17 cellular contexts compared by ENCODE assay signal in the genomic region with DNA sequence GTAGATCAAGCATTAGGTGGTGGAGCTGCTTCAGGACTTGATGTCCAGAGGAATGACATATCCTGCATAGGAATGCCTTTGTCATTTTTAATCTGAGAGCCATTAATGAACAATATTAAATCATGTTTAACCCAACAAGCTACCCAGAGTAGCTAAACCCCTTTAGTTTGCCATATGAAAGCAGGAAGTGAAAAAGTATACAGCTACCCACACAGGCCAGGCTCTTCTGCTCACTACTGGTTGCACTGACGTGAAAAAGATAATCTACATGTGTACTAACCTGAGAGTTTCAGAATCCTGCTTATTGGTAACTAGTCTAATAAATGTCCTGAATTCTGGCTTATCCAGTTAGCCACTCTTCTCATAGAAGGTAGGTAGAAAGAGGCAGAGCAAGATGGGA. TPM values are rescaled to one million over a fixed set of nuclear protein-coding genes. Genes with fewer than 3 reads are reported as not detected.
A peak's percentile ranks its signal among the peaks of the same experiment; 100 is the strongest.
DNase-seq lines count a peak whose midpoint lies in the region; ATAC-seq, FAIRE-seq and TF ChIP-seq lines count a peak whose summit lies in the region.
"Had no signal": no experiment of that assay in that cellular context is flagged by ENCODE, and none has a peak within 500 bp of the region (broad histone marks: within the 10 kb centered on the region; RNA-seq: fewer than 3 reads in every experiment).

No MANE protein-coding gene starts in this region.

- ATAC-seq in GM18511 (IDR thresholded peaks at IDR 0.05; ENCODE audit: unreplicated experiment): peak; percentile 91
- peak; percentile 91 for ATAC-seq in GM19468 (IDR thresholded peaks at IDR 0.05; ENCODE audit: extremely low read depth, unreplicated experiment)
- ATAC-seq in HG02870 (IDR thresholded peaks at IDR 0.05; ENCODE audit: unreplicated experiment): peak; percentile 94
- peak; percentile 87 for ATAC-seq in HG03439 (IDR thresholded peaks at IDR 0.05; ENCODE audit: unreplicated experiment)
- ATAC-seq: activated CD8-positive, alpha-beta T cell treated with anti-CD3 and anti-CD28 coated beads, Interleukin-2, amount 10 ng/mL, durations not matched to agents 7 days and 5 days had no signal

- TF ChIP-seq POLR2A in GM12892 (IDR thresholded peaks at IDR 0.05; ENCODE audit: low read depth, low read length): no peak

- H3K36me3 ChIP-seq in MG63: 0 out of 2 replicates have a peak, but pooled peaks cover 3% of the 10 kb centered on the region

- no peaks in the 10 kb centered on the region for H3K27me3 ChIP-seq in MG63

- no peak overlapping the region for H3K4me3 ChIP-seq in MG63

- no peak for DNase-seq in NCI-H2081 treated with DMSO at 0.1 percent for 48 hours (lab: John Stamatoyannopoulos, UW)
- DNase-seq in NCI-H446 treated with DMSO at 0.1 percent for 48 hours (lab: John Stamatoyannopoulos, UW): no peak
- no peak for DNase-seq in GM12892 (ENCODE audit: insufficient read length)
- no peak for DNase-seq in MG63
- DNase-seq: activated CD8-positive, alpha-beta T cell treated with anti-CD3 and anti-CD28 coated beads, Interleukin-2, amount 10 ng/mL, durations not matched to agents 7 days and 5 days; caudate nucleus; HCEC 1CT; naive B cell; NCI-H1417; stimulated activated CD4-positive, alpha-beta T cell treated with anti-CD3 and anti-CD28 coated beads, Interleukin-2, amount 100 ng/mL, for 48 hours had no signal

- no peaks in the 10 kb centered on the region for H3K9me3 ChIP-seq in MG63

- FAIRE-seq in GM12892 (lab: Jason Lieb, UNC): no peak
- FAIRE-seq: D721Med, TTC549 had no signal

RNA-seq across cellular contexts. Expression of gene GLYATL3, which starts 19.9 kb away (rescaled TPM):
- not detected for polyA plus RNA-seq in GM12892 (2012; ENCODE audit: missing spikeins)
- 1.6 TPM in 1 of 2 replicates, not detected in the other for total RNA-seq in MG63 (2014; rRNA removed; shearing (Covaris generic); ENCODE audit: low replicate concordance)
- total RNA-seq: activated CD8-positive, alpha-beta T cell treated with anti-CD3 and anti-CD28 coated beads, Interleukin-2, amount 10 ng/mL, durations not matched to agents 7 days and 5 days had no signal
- polyA plus RNA-seq: IgD-negative memory B cell had no signal

RNA-seq across cellular contexts. Expression of gene C6orf141, which starts 30.8 kb away (rescaled TPM):
- not detected for polyA plus RNA-seq in GM12892 (2012; ENCODE audit: missing spikeins)
- total RNA-seq in MG63 (2014; rRNA removed; shearing (Covaris generic); ENCODE audit: low replicate concordance): 0.63 and 1.1 TPM in 2 replicates
- polyA plus RNA-seq: IgD-negative memory B cell had no signal

RNA-seq across cellular contexts. Expression of gene CENPQ, which starts 56.5 kb away (rescaled TPM):
- polyA plus RNA-seq in GM12892 (2012; ENCODE audit: missing spikeins): 22.0 TPM
- 12.0 and 12.5 TPM in 2 replicates for total RNA-seq in MG63 (2014; rRNA removed; shearing (Covaris generic); ENCODE audit: low replicate concordance)

RNA-seq across cellular contexts. Expression of gene MMUT, which starts 56.6 kb away (rescaled TPM):
- polyA plus RNA-seq in GM12892 (2012; ENCODE audit: missing spikeins): 14.5 TPM
- 13.0 and 20.7 TPM in 2 replicates for total RNA-seq in MG63 (2014; rRNA removed; shearing (Covaris generic); ENCODE audit: low replicate concordance)
